In the genomic region with DNA sequence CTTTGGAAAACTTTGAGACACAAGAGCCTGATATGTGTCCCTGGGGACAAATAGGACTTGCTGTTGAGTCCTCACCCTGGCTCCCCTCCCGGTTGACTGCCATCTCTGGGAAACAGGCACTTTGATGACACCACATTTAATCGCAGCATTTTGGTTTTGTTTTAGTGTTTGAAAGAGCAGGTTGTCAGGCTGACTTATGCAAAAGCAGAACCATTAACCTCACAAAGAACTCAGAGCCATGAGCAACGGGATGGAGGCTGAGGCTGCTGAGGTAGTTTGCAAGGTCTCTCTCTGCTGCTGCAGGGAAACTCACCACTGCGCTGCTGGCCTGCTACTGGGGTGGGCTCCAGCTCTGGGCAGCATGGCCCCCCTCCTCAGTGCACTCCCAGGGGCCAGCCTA, we compare ENCODE assay signal across 19 cellular contexts.
"Had no signal": no experiment of that assay in that cellular context is flagged by ENCODE, and none has a peak within 500 bp of the region (broad histone marks: within the 10 kb centered on the region; RNA-seq: fewer than 3 reads in every experiment).

No MANE protein-coding gene starts in this region.

- H3K27me3 ChIP-seq: body of pancreas, tibial nerve, vagina had no signal

- H3K4me1 ChIP-seq: esophagus squamous epithelium, tibial nerve, vagina had no signal

- ATAC-seq: activated CD8-positive, alpha-beta T cell treated with anti-CD3 and anti-CD28 coated beads for 36 hours; body of pancreas; left ventricle myocardium superior had no signal

- FAIRE-seq: TTC549 had no signal

- H3K36me3 ChIP-seq: esophagus squamous epithelium, tibial nerve, vagina had no signal

- DNase-seq: activated B cell treated with CpG ODN at 0.5 μM for 24 hours; activated CD4-positive, alpha-beta T cell treated with anti-CD3 and anti-CD28 coated beads for 48 hours; activated CD8-positive, alpha-beta T cell treated with anti-CD3 and anti-CD28 coated beads for 36 hours; activated naive CD4-positive, alpha-beta T cell treated with anti-CD3 and anti-CD28 coated beads for 36 hours; activated T-cell treated with anti-CD3 and anti-CD28 coated beads, Interleukin-2, amount 50 U/mL, for 1 hour; body of pancreas; dermis blood vessel endothelial cell; effector memory CD4-positive, alpha-beta T cell; esophagus squamous epithelium; immature natural killer cell; kidney glomerular epithelial cell; left ventricle myocardium superior; retina; stimulated activated naive CD4-positive, alpha-beta T cell treated with Interleukin-2 at 50 U/mL for 16 hours; substantia nigra had no signal

- H3K4me3 ChIP-seq: body of pancreas, esophagus squamous epithelium, hepatocyte, tibial nerve, vagina had no signal

- H3K27ac ChIP-seq: body of pancreas, esophagus squamous epithelium, hepatocyte, tibial nerve, vagina had no signal

- H3K9me3 ChIP-seq: body of pancreas, esophagus squamous epithelium, vagina had no signal
